In the genomic region with DNA sequence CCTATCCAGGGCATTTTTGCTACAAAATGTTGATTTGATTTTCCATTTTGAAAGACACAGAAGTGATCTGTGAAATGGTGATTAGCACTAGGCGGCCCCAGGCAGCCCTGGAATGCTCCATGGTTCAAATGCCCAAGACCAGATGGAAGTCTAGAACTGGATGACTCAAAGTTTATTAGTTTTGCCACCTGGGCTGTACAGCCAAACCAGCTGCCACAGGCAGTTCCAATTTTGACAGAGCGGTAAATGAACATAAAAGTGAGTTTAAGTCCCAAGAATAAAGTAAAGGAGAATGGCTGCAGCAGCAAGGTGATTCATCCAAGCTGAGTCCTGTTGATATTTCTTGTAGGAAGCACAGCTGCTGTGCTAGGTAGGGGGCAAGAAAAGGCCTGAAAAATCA, we compare ENCODE assay signal across 12 cellular contexts.
"Had no signal": no experiment of that assay in that cellular context is flagged by ENCODE, and none has a peak within 500 bp of the region (broad histone marks: within the 10 kb centered on the region; RNA-seq: fewer than 3 reads in every experiment).

No MANE protein-coding gene starts in this region.

- H3K27ac ChIP-seq: brain microvascular endothelial cell had no signal

- H3K4me3 Mint-ChIP-seq: activated CD4-positive, alpha-beta T cell treated with anti-CD3 and anti-CD28 coated beads, Interleukin-2, amount 10 ng/mL, durations not matched to agents 7 days and 5 days; activated naive CD4-positive, alpha-beta T cell treated with anti-CD3 and anti-CD28 coated beads, Interleukin-2, amount 50 U/mL, for 24 hours; dendritic cell treated with granulocyte-macrophage colony-stimulating factor and Interleukin-4, amounts not matched to agents 40 ng/mL and 50 ng/mL, for 4 days; immature natural killer cell; nephron progenitor cell; T-helper 1 cell treated with Interleukin-12 subunit alpha and Interleukin-12 subunit beta and Interleukin-4 antibody, amounts not matched to agents 30 μg/mL and 1 μg/mL, for 36 hours had no signal

- H3K27ac Mint-ChIP-seq: activated CD4-positive, alpha-beta T cell treated with anti-CD3 and anti-CD28 coated beads, Interleukin-2, amount 10 ng/mL, durations not matched to agents 7 days and 5 days; activated naive CD4-positive, alpha-beta T cell treated with anti-CD3 and anti-CD28 coated beads, Interleukin-2, amount 50 U/mL, for 24 hours; dendritic cell treated with granulocyte-macrophage colony-stimulating factor and Interleukin-4, amounts not matched to agents 40 ng/mL and 50 ng/mL, for 4 days; immature natural killer cell; T-helper 1 cell treated with Interleukin-12 subunit alpha and Interleukin-12 subunit beta and Interleukin-4 antibody, amounts not matched to agents 30 μg/mL and 1 μg/mL, for 36 hours had no signal

- DNase-seq: activated CD4-positive, alpha-beta T cell treated with anti-CD3 and anti-CD28 coated beads, Interleukin-2, amount 10 ng/mL, durations not matched to agents 7 days and 5 days; activated CD4-positive, CD25-positive, alpha-beta regulatory T cell; brain microvascular endothelial cell; hypothalamus; immature natural killer cell; nephron progenitor cell; stimulated activated CD4-positive, alpha-beta T cell treated with anti-CD3 and anti-CD28 coated beads, Interleukin-4, amount 100 ng/mL, for 1 hour; stimulated activated CD8-positive, alpha-beta memory T cell treated with anti-CD3 and anti-CD28 coated beads, Interleukin-4, amount 100 ng/mL, for 48 hours; stimulated activated naive CD8-positive, alpha-beta T cell treated with anti-CD3 and anti-CD28 coated beads, Interleukin-15, Interleukin-2, amounts not matched to agents 100 U/mL and 50 U/mL, for 24 hours had no signal

- H3K9me3 Mint-ChIP-seq: activated naive CD4-positive, alpha-beta T cell treated with anti-CD3 and anti-CD28 coated beads, Interleukin-2, amount 50 U/mL, for 24 hours; dendritic cell treated with granulocyte-macrophage colony-stimulating factor and Interleukin-4, amounts not matched to agents 40 ng/mL and 50 ng/mL, for 4 days; T-helper 1 cell treated with Interleukin-12 subunit alpha and Interleukin-12 subunit beta and Interleukin-4 antibody, amounts not matched to agents 30 μg/mL and 1 μg/mL, for 36 hours had no signal

- H3K4me1 Mint-ChIP-seq: activated naive CD4-positive, alpha-beta T cell treated with anti-CD3 and anti-CD28 coated beads, Interleukin-2, amount 50 U/mL, for 24 hours; immature natural killer cell had no signal

- H3K27me3 Mint-ChIP-seq: activated naive CD4-positive, alpha-beta T cell treated with anti-CD3 and anti-CD28 coated beads, Interleukin-2, amount 50 U/mL, for 24 hours; dendritic cell treated with granulocyte-macrophage colony-stimulating factor and Interleukin-4, amounts not matched to agents 40 ng/mL and 50 ng/mL, for 4 days had no signal

- ATAC-seq: stimulated activated naive CD8-positive, alpha-beta T cell treated with anti-CD3 and anti-CD28 coated beads, Interleukin-15, Interleukin-2, amounts not matched to agents 100 U/mL and 50 U/mL, for 24 hours had no signal

- H3K27me3 ChIP-seq: brain microvascular endothelial cell had no signal

- H3K36me3 Mint-ChIP-seq: activated naive CD4-positive, alpha-beta T cell treated with anti-CD3 and anti-CD28 coated beads, Interleukin-2, amount 50 U/mL, for 24 hours; immature natural killer cell had no signal

- H3K36me3 ChIP-seq: brain microvascular endothelial cell had no signal
